ENCODE assay signal across 8 cellular contexts in genomic region chr20:34558320-34559202, GRCh38. TPM values are rescaled to one million over a fixed set of nuclear protein-coding genes. Genes with fewer than 3 reads are reported as not detected.
A peak's percentile ranks its signal among the peaks of the same experiment; 100 is the strongest.
DNase-seq lines count a peak whose midpoint lies in the region; ATAC-seq, FAIRE-seq and TF ChIP-seq lines count a peak whose summit lies in the region.

Gene MAP1LC3A, plus strand, starts transcription at chr20:34558718. Its CDS starts 151 bp downstream, at chr20:34558869.

- in situ Hi-C loops in ACHN (cut with HindIII; ENCODE audit: low pct_ligation_motif_present, low pct_unique_long_range_greater_than_20kb, low sequenced_read_pairs) = no loop called here

- no peaks in the 10 kb centered on the region for H3K36me3 ChIP-seq in left lung

- H3K4me3 ChIP-seq in left lung = peak within 1 kb of the TSS; percentile 69 to 87

- intact Hi-C loops in left lung (cut with DNase I) = no loop called here

- no peaks in the 10 kb centered on the region for H3K9me3 ChIP-seq in left lung

- H3K27me3 ChIP-seq in left lung = no peaks in the 10 kb centered on the region

- H3K4me3 Mint-ChIP-seq in activated CD4-positive, alpha-beta memory T cell treated with anti-CD3 and anti-CD28 coated beads, Interleukin-2, amount 10 ng/mL, durations not matched to agents 7 days and 5 days = peak within 1 kb of the TSS; percentile 76

- peak; percentile 94 for ATAC-seq in left lung
- ATAC-seq in GM21526 (IDR thresholded peaks at IDR 0.05; ENCODE audit: low FRiP score, unreplicated experiment) = no peak

- peaks cover 0 to 14% of the 10 kb centered on the region in 2 donors for H3K4me1 ChIP-seq in left lung

- peak; percentile 76 for FAIRE-seq in GM19239 (lab: Jason Lieb, UNC)

- H3K27ac Mint-ChIP-seq in activated CD4-positive, alpha-beta memory T cell treated with anti-CD3 and anti-CD28 coated beads, Interleukin-2, amount 10 ng/mL, durations not matched to agents 7 days and 5 days = peak within 1 kb of the TSS; percentile 58

- H3K36me3 Mint-ChIP-seq in activated CD4-positive, alpha-beta memory T cell treated with anti-CD3 and anti-CD28 coated beads, Interleukin-2, amount 10 ng/mL, durations not matched to agents 7 days and 5 days (ENCODE audit: low read depth) = no peaks in the 10 kb centered on the region

- peaks cover 18% of the 10 kb centered on the region for H3K4me1 Mint-ChIP-seq in activated CD4-positive, alpha-beta memory T cell treated with anti-CD3 and anti-CD28 coated beads, Interleukin-2, amount 10 ng/mL, durations not matched to agents 7 days and 5 days

- no peaks in the 10 kb centered on the region for H3K9me3 Mint-ChIP-seq in activated CD4-positive, alpha-beta memory T cell treated with anti-CD3 and anti-CD28 coated beads, Interleukin-2, amount 10 ng/mL, durations not matched to agents 7 days and 5 days

- CTCF ChIA-PET in activated CD4-positive, alpha-beta memory T cell treated with anti-CD3 and anti-CD28 coated beads, Interleukin-2, amount 10 ng/mL, durations not matched to agents 7 days and 5 days (lab: Charles Lee) = interaction anchor here (0.5 to 1.8 kb wide), 5 partner anchors 20 to 1369 kb away, joined by 3 to 7 read pairs (median 5); no protein-coding TSS in a partner anchor

- POLR2A ChIA-PET in activated CD4-positive, alpha-beta memory T cell treated with anti-CD3 and anti-CD28 coated beads, Interleukin-2, amount 10 ng/mL, durations not matched to agents 7 days and 5 days (lab: Charles Lee) = interaction anchor here (0.6 to 2.8 kb wide), 16 partner anchors 9 to 255 kb away, joined by 3 to 11 read pairs (median 5); partner anchors contain the start of genes AHCY, DYNLRB1, ITCH and PIGU

- no peaks in the 10 kb centered on the region for H3K27me3 Mint-ChIP-seq in activated CD4-positive, alpha-beta memory T cell treated with anti-CD3 and anti-CD28 coated beads, Interleukin-2, amount 10 ng/mL, durations not matched to agents 7 days and 5 days

- TF ChIP-seq CTCF in left lung (IDR thresholded peaks at IDR 0.05) = no peak

- H3K27ac ChIP-seq in left lung = peak within 1 kb of the TSS; percentile 85 to 88

- DNase-seq in ACHN = peak; percentile 87
- peak; percentile 96 for DNase-seq in GM19239 (ENCODE audit: insufficient read length, low spot score)
- peak; percentile 91 for DNase-seq in NCI-H1105 (lab: John Stamatoyannopoulos, UW)
- DNase-seq in activated CD4-positive, alpha-beta memory T cell treated with anti-CD3 and anti-CD28 coated beads, Interleukin-2, amount 10 ng/mL, durations not matched to agents 7 days and 5 days = peak; percentile 95
- peak; percentile 89 to 97 for DNase-seq in dermis microvascular lymphatic vessel endothelial cell (ENCODE audit: low read depth in 2 of 2)
- peak; percentile 96 to 97 for DNase-seq in left lung
- DNase-seq in stimulated activated CD4-positive, alpha-beta T cell treated with anti-CD3 and anti-CD28 coated beads, Interleukin-1b, Interleukin-23, amount 100 ng/mL, for 4 hours (ENCODE audit: low read depth in 2 of 2) = peak; percentile 86 to 91

RNA-seq across cellular contexts. Expression of gene MAP1LC3A, which starts in this region (rescaled TPM):
- total RNA-seq in activated CD4-positive, alpha-beta memory T cell treated with anti-CD3 and anti-CD28 coated beads, Interleukin-2, amount 10 ng/mL, durations not matched to agents 7 days and 5 days = 10 to 100 TPM in 1 of 2 experiments, 1 to 10 TPM in 1; 8.9 to 10.5 TPM
- total RNA-seq in dermis microvascular lymphatic vessel endothelial cell (16.6 and 40.2 TPM in 2 replicates), left lung (10 to 100 TPM; 17.4 to 68.8 TPM)
